12 cellular contexts compared by ENCODE assay signal in the genomic region with DNA sequence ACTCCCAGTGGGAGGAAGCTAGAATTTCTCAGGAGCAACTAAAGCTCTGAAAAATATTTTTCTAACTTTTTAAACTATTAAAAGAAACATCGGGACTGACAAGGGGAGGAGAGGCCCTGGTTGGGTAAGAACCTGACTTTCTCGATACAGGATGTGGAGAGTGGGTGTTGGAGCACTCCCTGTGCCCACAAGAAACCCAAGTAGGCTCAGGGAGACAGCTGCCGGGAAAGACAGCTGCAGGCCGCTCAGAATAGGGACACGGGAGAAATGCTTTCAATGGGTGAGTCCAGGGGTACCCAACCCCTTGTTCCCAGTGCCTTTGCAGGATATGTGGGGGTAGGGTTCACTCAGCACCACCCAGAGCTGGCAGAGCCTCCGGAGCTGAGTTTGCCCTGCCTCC.
"Had no signal": no experiment of that assay in that cellular context is flagged by ENCODE, and none has a peak within 500 bp of the region (broad histone marks: within the 10 kb centered on the region; RNA-seq: fewer than 3 reads in every experiment).

No MANE protein-coding gene starts in this region.

- H3K27me3 Mint-ChIP-seq: activated naive CD4-positive, alpha-beta T cell treated with anti-CD3 and anti-CD28 coated beads, Interleukin-2, amount 50 U/mL, for 24 hours had no signal

- H3K36me3 ChIP-seq: esophagus muscularis mucosa, ovary, tibial artery had no signal

- H3K9me3 ChIP-seq: esophagus muscularis mucosa, ovary, tibial artery had no signal

- H3K27me3 ChIP-seq: ovary had no signal

- H3K27ac ChIP-seq: esophagus muscularis mucosa, ovary, skin epidermis, tibial artery had no signal

- ATAC-seq: SK-N-SH treated with all-trans-retinoic acid at 6 μM for 48 hours had no signal

- H3K36me3 Mint-ChIP-seq: activated naive CD4-positive, alpha-beta T cell treated with anti-CD3 and anti-CD28 coated beads, Interleukin-2, amount 50 U/mL, for 24 hours; brain had no signal

- H3K27ac Mint-ChIP-seq: activated naive CD4-positive, alpha-beta T cell treated with anti-CD3 and anti-CD28 coated beads, Interleukin-2, amount 50 U/mL, for 24 hours had no signal

- DNase-seq: activated CD4-positive, CD25-positive, alpha-beta regulatory T cell; activated effector memory CD4-positive, alpha-beta T cell treated with Interleukin-2 at 50 U/mL for 16 hours; activated T-cell treated with anti-CD3 and anti-CD28 coated beads, Interleukin-2, amount 50 U/mL, for 24 hours; amniotic stem cell; foreskin fibroblast; ovary; tibial artery had no signal

- H3K4me3 ChIP-seq: esophagus muscularis mucosa, ovary, skin epidermis, tibial artery had no signal

- H3K9me3 Mint-ChIP-seq: activated naive CD4-positive, alpha-beta T cell treated with anti-CD3 and anti-CD28 coated beads, Interleukin-2, amount 50 U/mL, for 24 hours; activated T-cell treated with anti-CD3 and anti-CD28 coated beads, Interleukin-2, amount 50 U/mL, for 24 hours; brain had no signal

- H3K4me3 Mint-ChIP-seq: activated naive CD4-positive, alpha-beta T cell treated with anti-CD3 and anti-CD28 coated beads, Interleukin-2, amount 50 U/mL, for 24 hours; activated T-cell treated with anti-CD3 and anti-CD28 coated beads, Interleukin-2, amount 50 U/mL, for 24 hours; brain had no signal
